Comparison of ENCODE assay signal across 11 cellular contexts in genomic region chr19:30008169-30008568, GRCh38.
"Had no signal": no experiment of that assay in that cellular context is flagged by ENCODE, and none has a peak within 500 bp of the region (broad histone marks: within the 10 kb centered on the region; RNA-seq: fewer than 3 reads in every experiment).

No MANE protein-coding gene starts in this region.

- H3K4me3 ChIP-seq: GM23248, GM23338, HAP-1 had no signal

- H3K4me3 Mint-ChIP-seq: GM23338, H9, HFFc6 had no signal

- ATAC-seq: GM23338, HCT116 had no signal

- DNase-seq: GM23248, GOT3, H7, H9, HCEC 1CT, HFFc6 had no signal

- H3K27ac ChIP-seq: GM23248 had no signal

- FAIRE-seq: H1, H54 had no signal

- H3K27ac Mint-ChIP-seq: GM23338, H9, HFFc6 had no signal

- H3K9me3 Mint-ChIP-seq: GM23338, H9, HFFc6 had no signal

- H3K9me3 ChIP-seq: HAP-1 had no signal
